In genomic region chr1:214425723-214426419, GRCh38 we compare ENCODE assay signal across 2 cellular contexts.
TF ChIP-seq lines count a peak whose summit lies in the region.

No MANE protein-coding gene starts in this region.

TF ChIP-seq in SK-N-SH, 30 proteins besides CTCF, POLR2A, EP300 and RAD21 (continued from another document):
- TF ChIP-seq PBX3 (IDR thresholded peaks at IDR 0.05) (peak; percentile 51; the same call in 1 of the 2 replicates), NFIC (IDR thresholded peaks at IDR 0.05; ENCODE audit: borderline replicate concordance) (0 out of 2 replicates have a peak, but pooled peaks have one; percentile 9), FOSL2 (IDR thresholded peaks at IDR 0.05; ENCODE audit: borderline replicate concordance, low read depth) (peak; percentile 16; the same call in 1 of the 2 replicates), MAX (IDR thresholded peaks at IDR 0.05; ENCODE audit: low read depth) (0 out of 2 replicates have a peak, but pooled peaks have one; percentile 18)
TF ChIP-seq in SK-N-SH: peak in this region for 6.

TF ChIP-seq in SK-N-SH treated with all-trans-retinoic acid at 6 μM for 48 hours, 23 proteins besides CTCF, POLR2A, EP300 and RAD21 (continued from another document):
- TF ChIP-seq POU6F1 (CRISPR knock-in tag; IDR thresholded peaks at IDR 0.05; ENCODE audit: borderline replicate concordance, low read depth) (no peak), ZFP3 (CRISPR knock-in tag; IDR thresholded peaks at IDR 0.05) (no peak), BACH2 (CRISPR knock-in tag; IDR thresholded peaks at IDR 0.05; ENCODE audit: borderline replicate concordance) (no peak), GLIS3 (CRISPR knock-in tag; IDR thresholded peaks at IDR 0.05) (no peak), ZNF70 (CRISPR knock-in tag; IDR thresholded peaks at IDR 0.05) (no peak), OSR1 (CRISPR knock-in tag; IDR thresholded peaks at IDR 0.05) (no peak), TSHZ2 (CRISPR knock-in tag; IDR thresholded peaks at IDR 0.05) (no peak), ISL1 (CRISPR knock-in tag; IDR thresholded peaks at IDR 0.05) (no peak)
